ENCODE assay signal across 8 cellular contexts in genomic region chr20:5658897-5659296, GRCh38. TPM values are rescaled to one million over a fixed set of nuclear protein-coding genes. Genes with fewer than 3 reads are reported as not detected.
DNase-seq lines count a peak whose midpoint lies in the region; ATAC-seq and TF ChIP-seq lines count a peak whose summit lies in the region.

No MANE protein-coding gene starts in this region.

- no peak overlapping the region for H3K4me3 ChIP-seq in lower leg skin (ENCODE audit: low read depth, poor library complexity, severe bottlenecking)

- 6 to 11% methylated on average over 4 of the region's 4 CpGs for WGBS in lower leg skin, 2 donors

- ATAC-seq in HG03196 (IDR thresholded peaks at IDR 0.05; ENCODE audit: unreplicated experiment): peak; percentile 42
- no peak for ATAC-seq in HG03378 (IDR thresholded peaks at IDR 0.05; ENCODE audit: unreplicated experiment)

- TF ChIP-seq POLR2A in lower leg skin (IDR thresholded peaks at IDR 0.05): no peak

- no peak for TF ChIP-seq CTCF in lower leg skin (IDR thresholded peaks at IDR 0.05)

- DNase-seq in DMS53 (lab: John Stamatoyannopoulos, UW) (peak; percentile 87), T follicular helper cell (ENCODE audit: low read depth) (peak; percentile 21), cerebellum (ENCODE audit: low spot score) (peak; percentile 60), lower leg skin (ENCODE audit: low spot score in 2 of 2) (peak; percentile 83 to 88), SW480 (ENCODE audit: low spot score) (no peak)
- DNase-seq in stimulated activated CD8-positive, alpha-beta memory T cell treated with anti-CD3 and anti-CD28 coated beads, Interleukin-4, amount 100 ng/mL, for 48 hours: peak; percentile 63

- intact Hi-C loops in lower leg skin (cut with DNase I; ENCODE audit: low total_unique reads): no loop called here

RNA-seq across cellular contexts. Expression of gene GPCPD1, which starts 48.1 kb away (rescaled TPM):
- total RNA-seq in cerebellum (49.3 TPM), lower leg skin (10 to 100 TPM in 2 of 4 donors, 1 to 10 TPM in 2; 7.4 to 11.3 (median 10.0) TPM)
